In genomic region chr21:41892726-41893125, GRCh38 we compare ENCODE assay signal across 30 cellular contexts.
"Had no signal": no experiment of that assay in that cellular context is flagged by ENCODE, and none has a peak within 500 bp of the region (broad histone marks: within the 10 kb centered on the region; RNA-seq: fewer than 3 reads in every experiment).

No MANE protein-coding gene starts in this region.

- H3K9me3 ChIP-seq: heart left ventricle, left lung, lower lobe of right lung, neutrophil, spleen, suprapubic skin, thoracic aorta, tibial artery, upper lobe of right lung had no signal

- ATAC-seq: heart left ventricle; left colon; left lung; lower lobe of right lung; naive thymus-derived CD8-positive, alpha-beta T cell; right cardiac atrium; sciatic nerve; stimulated activated effector memory CD8-positive, alpha-beta T cell treated with anti-CD3 and anti-CD28 coated beads, Interleukin-12 subunit alpha, Interleukin-12 subunit beta, amount 100 ng/mL, for 72 hours; upper lobe of right lung had no signal

- H3K36me3 Mint-ChIP-seq: stimulated activated effector memory CD8-positive, alpha-beta T cell treated with anti-CD3 and anti-CD28 coated beads, Interleukin-12 subunit alpha, Interleukin-12 subunit beta, amount 100 ng/mL, for 72 hours had no signal

- H3K27me3 Mint-ChIP-seq: naive thymus-derived CD8-positive, alpha-beta T cell; progenitor cell of endocrine pancreas; stimulated activated naive CD8-positive, alpha-beta T cell treated with anti-CD3 and anti-CD28 coated beads, Interleukin-15, Interleukin-2, amounts not matched to agents 100 ng/mL and 50 ng/mL, for 24 hours had no signal

- H3K27ac Mint-ChIP-seq: immature natural killer cell; nephron; progenitor cell of endocrine pancreas; stimulated activated effector memory CD8-positive, alpha-beta T cell treated with anti-CD3 and anti-CD28 coated beads, Interleukin-12 subunit alpha, Interleukin-12 subunit beta, amount 100 ng/mL, for 72 hours; stimulated activated naive CD8-positive, alpha-beta T cell treated with anti-CD3 and anti-CD28 coated beads, Interleukin-15, Interleukin-2, amounts not matched to agents 100 ng/mL and 50 ng/mL, for 24 hours had no signal

- H3K27ac ChIP-seq: heart left ventricle, left lung, lower lobe of right lung, neutrophil, parathyroid adenoma, spleen, suprapubic skin, thoracic aorta, tibial artery, upper lobe of right lung had no signal

- H3K79me2 ChIP-seq: parathyroid adenoma had no signal

- H3K27me3 ChIP-seq: heart left ventricle, left lung, spleen, suprapubic skin, tibial artery, upper lobe of right lung had no signal

- H3K4me1 ChIP-seq: lower lobe of right lung, suprapubic skin had no signal

- H3K9ac ChIP-seq: parathyroid adenoma had no signal

- DNase-seq: heart left ventricle; hypothalamus; immature natural killer cell; kidney; left colon; left lung; lower lobe of right lung; mammary epithelial cell; mesendoderm; naive thymus-derived CD8-positive, alpha-beta T cell; occipital lobe; right cardiac atrium; small intestine; spleen; stimulated activated CD4-positive, alpha-beta T cell treated with anti-CD3 and anti-CD28 coated beads, Interleukin-4, amount 100 ng/mL, for 24 hours; stimulated activated naive CD4-positive, alpha-beta T cell; tibial artery; upper lobe of right lung had no signal

- H3K36me3 ChIP-seq: neutrophil had no signal

- H2AFZ ChIP-seq: parathyroid adenoma had no signal

- H3K9me3 Mint-ChIP-seq: immature natural killer cell; naive thymus-derived CD8-positive, alpha-beta T cell; nephron; neural crest cell; stimulated activated effector memory CD8-positive, alpha-beta T cell treated with anti-CD3 and anti-CD28 coated beads, Interleukin-12 subunit alpha, Interleukin-12 subunit beta, amount 100 ng/mL, for 72 hours; stimulated activated naive CD8-positive, alpha-beta T cell treated with anti-CD3 and anti-CD28 coated beads, Interleukin-15, Interleukin-2, amounts not matched to agents 100 ng/mL and 50 ng/mL, for 24 hours had no signal

- H3K4me3 ChIP-seq: heart left ventricle, left lung, lower lobe of right lung, spleen, suprapubic skin, thoracic aorta, tibial artery, upper lobe of right lung had no signal

- FAIRE-seq: islet of Langerhans, kidney, small intestine, urothelium cell line had no signal

- H3K4me3 Mint-ChIP-seq: immature natural killer cell; naive thymus-derived CD8-positive, alpha-beta T cell; nephron; neural crest cell; stimulated activated effector memory CD8-positive, alpha-beta T cell treated with anti-CD3 and anti-CD28 coated beads, Interleukin-12 subunit alpha, Interleukin-12 subunit beta, amount 100 ng/mL, for 72 hours; stimulated activated naive CD8-positive, alpha-beta T cell treated with anti-CD3 and anti-CD28 coated beads, Interleukin-15, Interleukin-2, amounts not matched to agents 100 ng/mL and 50 ng/mL, for 24 hours had no signal
